1 cellular context compared by ENCODE assay signal in the genomic region with DNA sequence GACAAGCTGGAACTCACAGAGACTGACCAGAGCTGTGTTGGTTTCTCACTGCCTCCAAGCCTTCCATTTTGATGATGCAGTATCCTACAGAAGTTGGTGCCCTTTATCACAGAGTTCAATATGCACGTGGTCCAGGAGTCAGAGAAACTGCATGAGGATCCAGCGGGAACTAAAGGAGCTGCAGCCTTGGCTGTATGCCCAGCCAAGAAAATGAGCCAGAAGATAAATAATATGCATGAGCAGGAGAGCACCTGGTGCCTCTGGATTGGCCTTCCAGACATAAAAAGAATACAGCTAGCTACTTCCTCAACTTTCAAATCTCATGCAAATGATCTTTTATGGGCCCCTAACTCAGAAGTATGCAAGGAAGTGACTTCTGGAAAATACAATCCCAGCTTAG.
TF ChIP-seq lines count a peak whose summit lies in the region.

No MANE protein-coding gene starts in this region.

TF ChIP-seq in SK-N-SH treated with all-trans-retinoic acid at 6 μM for 48 hours, 23 proteins besides CTCF, POLR2A, EP300 and RAD21:
- TF ChIP-seq, protein P1, sequence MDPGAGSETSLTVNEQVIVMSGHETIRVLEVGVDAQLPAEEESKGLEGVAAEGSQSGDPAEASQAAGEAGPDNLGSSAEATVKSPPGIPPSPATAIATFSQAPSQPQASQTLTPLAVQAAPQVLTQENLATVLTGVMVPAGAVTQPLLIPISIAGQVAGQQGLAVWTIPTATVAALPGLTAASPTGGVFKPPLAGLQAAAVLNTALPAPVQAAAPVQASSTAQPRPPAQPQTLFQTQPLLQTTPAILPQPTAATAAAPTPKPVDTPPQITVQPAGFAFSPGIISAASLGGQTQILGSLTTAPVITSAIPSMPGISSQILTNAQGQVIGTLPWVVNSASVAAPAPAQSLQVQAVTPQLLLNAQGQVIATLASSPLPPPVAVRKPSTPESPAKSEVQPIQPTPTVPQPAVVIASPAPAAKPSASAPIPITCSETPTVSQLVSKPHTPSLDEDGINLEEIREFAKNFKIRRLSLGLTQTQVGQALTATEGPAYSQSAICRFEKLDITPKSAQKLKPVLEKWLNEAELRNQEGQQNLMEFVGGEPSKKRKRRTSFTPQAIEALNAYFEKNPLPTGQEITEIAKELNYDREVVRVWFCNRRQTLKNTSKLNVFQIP (CRISPR knock-in tag; IDR thresholded peaks at IDR 0.05; ENCODE audit: borderline replicate concordance, low read depth): no peak
- TF ChIP-seq GLIS3 (CRISPR knock-in tag; IDR thresholded peaks at IDR 0.05): no peak
- no peak for TF ChIP-seq PPARA (CRISPR knock-in tag; IDR thresholded peaks at IDR 0.05; ENCODE audit: borderline replicate concordance)
- TF ChIP-seq OSR1 (CRISPR knock-in tag; IDR thresholded peaks at IDR 0.05): no peak
- TF ChIP-seq PATZ1 (CRISPR knock-in tag; IDR thresholded peaks at IDR 0.05; ENCODE audit: borderline replicate concordance): no peak
- TF ChIP-seq CSDC2 (CRISPR knock-in tag; IDR thresholded peaks at IDR 0.05): no peak
- TF ChIP-seq TSHZ2 (CRISPR knock-in tag; IDR thresholded peaks at IDR 0.05): no peak
- no peak for TF ChIP-seq TOX (CRISPR knock-in tag; IDR thresholded peaks at IDR 0.05; ENCODE audit: borderline replicate concordance)
- no peak for TF ChIP-seq TCF4 (CRISPR knock-in tag; IDR thresholded peaks at IDR 0.05; ENCODE audit: borderline replicate concordance)
